1 cellular context compared by ENCODE assay signal in the genomic region with DNA sequence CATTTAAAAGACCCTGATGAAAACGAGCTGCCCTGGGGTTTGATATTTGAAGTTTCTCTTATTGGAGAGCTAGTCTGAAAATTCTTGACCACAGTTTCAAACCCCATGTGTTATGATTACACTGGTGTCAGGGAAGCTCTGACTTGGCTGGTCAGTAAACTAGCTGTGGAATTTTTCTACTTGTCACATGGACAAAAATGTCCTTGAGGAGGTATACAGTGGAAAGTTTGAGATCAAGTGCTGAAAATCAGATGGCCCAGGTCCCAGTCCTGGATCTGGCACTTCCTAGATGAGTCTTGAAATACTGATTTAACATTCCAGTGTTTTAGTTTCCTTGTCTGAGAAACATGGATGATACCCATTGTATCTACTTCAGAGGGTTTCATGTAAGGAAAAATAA.
TF ChIP-seq lines count a peak whose summit lies in the region.

No MANE protein-coding gene starts in this region.

TF ChIP-seq in IMR-90, 13 proteins besides CTCF, POLR2A, EP300 and RAD21 (continued from another document):
- TF ChIP-seq, protein P1, sequence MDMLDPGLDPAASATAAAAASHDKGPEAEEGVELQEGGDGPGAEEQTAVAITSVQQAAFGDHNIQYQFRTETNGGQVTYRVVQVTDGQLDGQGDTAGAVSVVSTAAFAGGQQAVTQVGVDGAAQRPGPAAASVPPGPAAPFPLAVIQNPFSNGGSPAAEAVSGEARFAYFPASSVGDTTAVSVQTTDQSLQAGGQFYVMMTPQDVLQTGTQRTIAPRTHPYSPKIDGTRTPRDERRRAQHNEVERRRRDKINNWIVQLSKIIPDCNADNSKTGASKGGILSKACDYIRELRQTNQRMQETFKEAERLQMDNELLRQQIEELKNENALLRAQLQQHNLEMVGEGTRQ (IDR thresholded peaks at IDR 0.05; ENCODE audit: low read depth, low read length) = no peak
- TF ChIP-seq FOS (IDR thresholded peaks at IDR 0.05; ENCODE audit: low read depth, low read length) = no peak
- no peak for TF ChIP-seq MAFK (IDR thresholded peaks at IDR 0.05; ENCODE audit: low read depth, low read length)
